Comparison of ENCODE assay signal across 8 cellular contexts in the genomic region with DNA sequence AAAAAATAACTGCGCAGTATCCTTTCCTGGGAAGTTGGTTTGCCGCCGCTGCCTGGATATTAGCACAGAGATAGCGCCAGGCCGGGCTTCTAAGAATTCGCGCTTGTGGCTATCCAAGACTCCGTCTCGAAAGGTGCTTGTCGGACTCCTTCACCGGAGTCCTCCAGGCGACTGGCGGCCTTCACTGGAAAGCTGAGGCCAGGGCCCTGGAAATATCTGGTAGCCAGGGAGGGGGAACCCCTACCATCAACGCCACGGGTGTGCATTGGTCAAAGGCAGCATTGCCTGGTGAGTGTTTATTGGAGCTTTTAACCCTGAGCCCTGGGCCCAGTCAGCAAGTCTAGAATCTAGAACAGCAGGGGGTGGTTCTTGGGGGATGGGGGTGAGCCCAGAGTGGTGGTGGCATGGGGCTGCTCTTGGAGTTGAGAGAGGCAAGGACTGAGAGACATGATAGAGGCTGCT. TPM values are rescaled to one million over a fixed set of nuclear protein-coding genes. Genes with fewer than 3 reads are reported as not detected.
DNase-seq lines count a peak whose midpoint lies in the region; ATAC-seq and TF ChIP-seq lines count a peak whose summit lies in the region.

No MANE protein-coding gene starts in this region.

- H3K4me1 Mint-ChIP-seq in activated CD4-positive, alpha-beta memory T cell treated with anti-CD3 and anti-CD28 coated beads, Interleukin-2, amount 10 ng/mL, durations not matched to agents 7 days and 5 days = peaks cover 54% of the 10 kb centered on the region

- CTCF ChIA-PET in activated CD4-positive, alpha-beta memory T cell treated with anti-CD3 and anti-CD28 coated beads, Interleukin-2, amount 10 ng/mL, durations not matched to agents 7 days and 5 days (lab: Charles Lee) = interaction anchor here (0.6 to 2.2 kb wide), 4 partner anchors 17 to 206 kb away, joined by 4 to 14 read pairs (median 4); no protein-coding TSS in a partner anchor

- intact Hi-C loops in Right ventricle myocardium superior (cut with DNase I) = no loop called here

- H3K9me3 Mint-ChIP-seq in activated CD4-positive, alpha-beta memory T cell treated with anti-CD3 and anti-CD28 coated beads, Interleukin-2, amount 10 ng/mL, durations not matched to agents 7 days and 5 days = no peaks in the 10 kb centered on the region

- peaks cover under 1% of the 10 kb centered on the region for H3K36me3 ChIP-seq in rectal smooth muscle tissue (ENCODE audit: control insufficient read depth, insufficient read depth, low read length)

- no peaks in the 10 kb centered on the region for H3K4me1 ChIP-seq in rectal smooth muscle tissue (ENCODE audit: control insufficient read depth, insufficient read depth, low read length)

- H3K27me3 Mint-ChIP-seq in activated CD4-positive, alpha-beta memory T cell treated with anti-CD3 and anti-CD28 coated beads, Interleukin-2, amount 10 ng/mL, durations not matched to agents 7 days and 5 days = no peaks in the 10 kb centered on the region

- H3K27ac ChIP-seq in C4-2B = peak overlapping the region; percentile 96
- peak overlapping the region; percentile 45 for H3K27ac ChIP-seq in rectal smooth muscle tissue (ENCODE audit: low read depth, low read length)

- ATAC-seq in HG03039 (IDR thresholded peaks at IDR 0.05; ENCODE audit: unreplicated experiment) = peak; percentile 16
- ATAC-seq in Right ventricle myocardium superior (ENCODE audit: poor library complexity) = peak; percentile 4
- no peak for ATAC-seq in GM19455 (IDR thresholded peaks at IDR 0.05; ENCODE audit: unreplicated experiment)

- peaks cover 80% of the 10 kb centered on the region for H3K36me3 Mint-ChIP-seq in activated CD4-positive, alpha-beta memory T cell treated with anti-CD3 and anti-CD28 coated beads, Interleukin-2, amount 10 ng/mL, durations not matched to agents 7 days and 5 days (ENCODE audit: low read depth)

- H3K4me3 ChIP-seq in rectal smooth muscle tissue (ENCODE audit: low read length) = peak overlapping the region; percentile 58

- TF ChIP-seq CTCF in C4-2B (conservative IDR thresholded peaks at IDR 0.05) = no peak

- no peaks in the 10 kb centered on the region for H3K27me3 ChIP-seq in rectal smooth muscle tissue (ENCODE audit: control insufficient read depth, insufficient read depth, low read length)

- peak overlapping the region; percentile 95 for H3K4me3 Mint-ChIP-seq in activated CD4-positive, alpha-beta memory T cell treated with anti-CD3 and anti-CD28 coated beads, Interleukin-2, amount 10 ng/mL, durations not matched to agents 7 days and 5 days

- POLR2A ChIA-PET in activated CD4-positive, alpha-beta memory T cell treated with anti-CD3 and anti-CD28 coated beads, Interleukin-2, amount 10 ng/mL, durations not matched to agents 7 days and 5 days (lab: Charles Lee) = interaction anchor here (0.5 to 13.8 kb wide), 9 partner anchors 8 to 349 kb away, joined by 3 to 415 read pairs (median 4); partner anchors contain the start of genes OTUD5, PQBP1 and TIMM17B

- H3K27ac Mint-ChIP-seq in activated CD4-positive, alpha-beta memory T cell treated with anti-CD3 and anti-CD28 coated beads, Interleukin-2, amount 10 ng/mL, durations not matched to agents 7 days and 5 days = peak overlapping the region; percentile 98

- peak; percentile 56 for DNase-seq in activated CD4-positive, alpha-beta memory T cell treated with anti-CD3 and anti-CD28 coated beads, Interleukin-2, amount 10 ng/mL, durations not matched to agents 7 days and 5 days
- DNase-seq in Right ventricle myocardium superior = no peak
- no peak for DNase-seq in NCI-H128 (lab: John Stamatoyannopoulos, UW; ENCODE audit: unreplicated experiment)
- DNase-seq in HK-2 (ENCODE audit: unreplicated experiment) = no peak

- no peak overlapping the region for H3K9ac ChIP-seq in rectal smooth muscle tissue (ENCODE audit: low read length)

RNA-seq across cellular contexts. Expression of gene PIM2, which starts 0.6 kb away (rescaled TPM):
- total RNA-seq in activated CD4-positive, alpha-beta memory T cell treated with anti-CD3 and anti-CD28 coated beads, Interleukin-2, amount 10 ng/mL, durations not matched to agents 7 days and 5 days = 100 to 1,000 TPM; 354 to 359 TPM
- total RNA-seq in Right ventricle myocardium superior = 3.0 TPM

RNA-seq across cellular contexts. Expression of gene SLC35A2, which starts 7.9 kb away (rescaled TPM):
- total RNA-seq in activated CD4-positive, alpha-beta memory T cell treated with anti-CD3 and anti-CD28 coated beads, Interleukin-2, amount 10 ng/mL, durations not matched to agents 7 days and 5 days = 10 to 100 TPM; 17.9 to 18.3 TPM
- total RNA-seq in Right ventricle myocardium superior = 12.9 TPM

RNA-seq across cellular contexts. Expression of gene PQBP1, which starts 21.7 kb away (rescaled TPM):
- total RNA-seq in activated CD4-positive, alpha-beta memory T cell treated with anti-CD3 and anti-CD28 coated beads, Interleukin-2, amount 10 ng/mL, durations not matched to agents 7 days and 5 days = 10 to 100 TPM; 78.5 to 79.6 TPM
- total RNA-seq in Right ventricle myocardium superior = 56.2 TPM

RNA-seq across cellular contexts. Expression of gene TIMM17B, which starts 21.8 kb away (rescaled TPM):
- total RNA-seq in activated CD4-positive, alpha-beta memory T cell treated with anti-CD3 and anti-CD28 coated beads, Interleukin-2, amount 10 ng/mL, durations not matched to agents 7 days and 5 days = 10 to 100 TPM; 55.2 to 60.6 TPM
- 79.7 TPM for total RNA-seq in Right ventricle myocardium superior

RNA-seq across cellular contexts. Expression of gene OTUD5, which starts 38.0 kb away (rescaled TPM):
- total RNA-seq in activated CD4-positive, alpha-beta memory T cell treated with anti-CD3 and anti-CD28 coated beads, Interleukin-2, amount 10 ng/mL, durations not matched to agents 7 days and 5 days = 10 to 100 TPM; 63.2 to 63.7 TPM
- total RNA-seq in Right ventricle myocardium superior = 16.7 TPM

Comparison
In these comparisons a context has a peak if more than half of its experiments do, and no peak if none do; other contexts are left out.
1. RNA of gene PIM2, which starts 0.6 kb away (total RNA-seq): 354 to 359 TPM in activated CD4-positive, alpha-beta memory T cell treated with anti-CD3 and anti-CD28 coated beads, Interleukin-2, amount 10 ng/mL, durations not matched to agents 7 days and 5 days; 3.0 TPM in Right ventricle myocardium superior (single experiment); every median in the first group is over 10 times any median in the second.